In genomic region chr12:107369006-107369405, GRCh38 we compare ENCODE assay signal across 17 cellular contexts.
DNase-seq lines count a peak whose midpoint lies in the region; ATAC-seq and TF ChIP-seq lines count a peak whose summit lies in the region.
"Had no signal": no experiment of that assay in that cellular context is flagged by ENCODE, and none has a peak within 500 bp of the region (broad histone marks: within the 10 kb centered on the region; RNA-seq: fewer than 3 reads in every experiment).

No MANE protein-coding gene starts in this region.

- H3K9me3 ChIP-seq in trophoblast cell (ENCODE audit: insufficient read depth, low read depth, low read length) (no peaks in the 10 kb centered on the region), uterus (no peaks in the 10 kb centered on the region), SK-N-SH (no peaks in the 10 kb centered on the region)
- H3K9me3 ChIP-seq: tibial artery had no signal

- H3K36me3 ChIP-seq in trophoblast cell (ENCODE audit: control insufficient read depth in 1 of 2, insufficient read depth in 2 of 2, low read length in 2 of 2) (no peaks in the 10 kb centered on the region), uterus (no peaks in the 10 kb centered on the region), SK-N-SH (replicated peaks in 1 of 2; ENCODE audit: control insufficient read depth in 1 of 2, insufficient read depth in 2 of 2, low read length in 1 of 2) (no peaks in the 10 kb centered on the region)
- H3K36me3 ChIP-seq: tibial artery had no signal

- H4K20me1 ChIP-seq in SK-N-SH (ENCODE audit: insufficient read depth) = no peaks in the 10 kb centered on the region

- H3K4me3 ChIP-seq in trophoblast cell (ENCODE audit: low read depth, low read length) (no peak overlapping the region), uterus (no peak overlapping the region), SK-N-SH (ENCODE audit: low read depth in 2 of 2, low read length in 1 of 2) (no peak overlapping the region)
- H3K4me3 ChIP-seq: tibial artery had no signal

- H3K4ac ChIP-seq in trophoblast cell (ENCODE audit: low read depth, low read length) = no peak overlapping the region

- H3K9me3 Mint-ChIP-seq in stimulated activated naive CD8-positive, alpha-beta T cell treated with anti-CD3 and anti-CD28 coated beads, Interleukin-15, Interleukin-2, amounts not matched to agents 100 ng/mL and 50 ng/mL, for 24 hours = no peaks in the 10 kb centered on the region
- no peaks in the 10 kb centered on the region for H3K9me3 Mint-ChIP-seq in T-helper 1 cell treated with Interleukin-12 subunit alpha and Interleukin-12 subunit beta and Interleukin-4 antibody, amounts not matched to agents 30 μg/mL and 1 μg/mL, for 36 hours
- H3K9me3 Mint-ChIP-seq in activated naive CD8-positive, alpha-beta T cell treated with anti-CD3 and anti-CD28 coated beads, Interleukin-2, amount 50 U/mL, for 24 hours = no peaks in the 10 kb centered on the region
- no peaks in the 10 kb centered on the region for H3K9me3 Mint-ChIP-seq in stimulated activated naive CD8-positive, alpha-beta T cell treated with anti-CD3 and anti-CD28 coated beads, Interleukin-15, amount 100 ng/mL, for 72 hours
- H3K9me3 Mint-ChIP-seq: dendritic cell treated with granulocyte-macrophage colony-stimulating factor and Interleukin-4, amounts not matched to agents 40 ng/mL and 50 ng/mL, for 4 days had no signal

- H3K4me2 ChIP-seq in trophoblast cell (ENCODE audit: low read length) (no peak overlapping the region), SK-N-SH (no peak overlapping the region)
- H3K4me2 ChIP-seq: KMS-11 had no signal

- no peak overlapping the region for H2BK120ac ChIP-seq in trophoblast cell (ENCODE audit: insufficient read depth, low read length, poor library complexity)

- CTCF ChIA-PET in SK-N-SH (lab: Yijun Ruan, JAX) = interaction anchor here (0.7 to 1.5 kb wide), 4 partner anchors 15 to 237 kb away, joined by 3 to 4 read pairs (median 3); no protein-coding TSS in a partner anchor

- WGBS in trophoblast cell (ENCODE audit: extremely low coverage, insufficient coverage, insufficient read length) = no CpG with 5 or more reads among the region's 2 CpGs
- 51% methylated on average over 2 of the region's 2 CpGs for WGBS in SK-N-SH (ENCODE audit: low lambda C conversion rate)

- H2BK12ac ChIP-seq in trophoblast cell (ENCODE audit: low read length) = no peak overlapping the region

- H2AK5ac ChIP-seq in trophoblast cell (ENCODE audit: low read length) = no peak overlapping the region

- no peaks in the 10 kb centered on the region for H3K27me3 ChIP-seq in trophoblast cell (ENCODE audit: insufficient read depth, low read length)
- no peaks in the 10 kb centered on the region for H3K27me3 ChIP-seq in uterus
- H3K27me3 ChIP-seq in SK-N-SH (ENCODE audit: insufficient read depth) = no peaks in the 10 kb centered on the region

- peaks cover 70% of the 10 kb centered on the region for H3K4me1 Mint-ChIP-seq in stimulated activated naive CD8-positive, alpha-beta T cell treated with anti-CD3 and anti-CD28 coated beads, Interleukin-15, Interleukin-2, amounts not matched to agents 100 ng/mL and 50 ng/mL, for 24 hours (ENCODE audit: low read depth)
- peaks cover 70% of the 10 kb centered on the region for H3K4me1 Mint-ChIP-seq in T-helper 1 cell treated with Interleukin-12 subunit alpha and Interleukin-12 subunit beta and Interleukin-4 antibody, amounts not matched to agents 30 μg/mL and 1 μg/mL, for 36 hours (ENCODE audit: low read depth)
- peaks cover 76% of the 10 kb centered on the region for H3K4me1 Mint-ChIP-seq in activated naive CD8-positive, alpha-beta T cell treated with anti-CD3 and anti-CD28 coated beads, Interleukin-2, amount 50 U/mL, for 24 hours
- peaks cover 87% of the 10 kb centered on the region for H3K4me1 Mint-ChIP-seq in stimulated activated naive CD8-positive, alpha-beta T cell treated with anti-CD3 and anti-CD28 coated beads, Interleukin-15, amount 100 ng/mL, for 72 hours

- POLR2A ChIA-PET in SK-N-SH (lab: Yijun Ruan, JAX) = no interaction called here

- no peak overlapping the region for H4K12ac ChIP-seq in trophoblast cell (ENCODE audit: low read depth, low read length)

- no peak overlapping the region for H4K91ac ChIP-seq in trophoblast cell (ENCODE audit: low read depth, low read length)

- no peak overlapping the region for H3K18ac ChIP-seq in trophoblast cell (ENCODE audit: low read length)

- H3K36me3 Mint-ChIP-seq in stimulated activated naive CD8-positive, alpha-beta T cell treated with anti-CD3 and anti-CD28 coated beads, Interleukin-15, Interleukin-2, amounts not matched to agents 100 ng/mL and 50 ng/mL, for 24 hours (ENCODE audit: low read depth) = no peaks in the 10 kb centered on the region
- no peaks in the 10 kb centered on the region for H3K36me3 Mint-ChIP-seq in T-helper 1 cell treated with Interleukin-12 subunit alpha and Interleukin-12 subunit beta and Interleukin-4 antibody, amounts not matched to agents 30 μg/mL and 1 μg/mL, for 36 hours (ENCODE audit: low read depth)
- no peaks in the 10 kb centered on the region for H3K36me3 Mint-ChIP-seq in activated naive CD8-positive, alpha-beta T cell treated with anti-CD3 and anti-CD28 coated beads, Interleukin-2, amount 50 U/mL, for 24 hours (ENCODE audit: low read depth)

- H3K27me3 Mint-ChIP-seq in stimulated activated naive CD8-positive, alpha-beta T cell treated with anti-CD3 and anti-CD28 coated beads, Interleukin-15, Interleukin-2, amounts not matched to agents 100 ng/mL and 50 ng/mL, for 24 hours = no peaks in the 10 kb centered on the region
- H3K27me3 Mint-ChIP-seq in T-helper 1 cell treated with Interleukin-12 subunit alpha and Interleukin-12 subunit beta and Interleukin-4 antibody, amounts not matched to agents 30 μg/mL and 1 μg/mL, for 36 hours (ENCODE audit: low read depth) = no peaks in the 10 kb centered on the region
- H3K27me3 Mint-ChIP-seq in activated naive CD8-positive, alpha-beta T cell treated with anti-CD3 and anti-CD28 coated beads, Interleukin-2, amount 50 U/mL, for 24 hours = no peaks in the 10 kb centered on the region
- no peaks in the 10 kb centered on the region for H3K27me3 Mint-ChIP-seq in stimulated activated naive CD8-positive, alpha-beta T cell treated with anti-CD3 and anti-CD28 coated beads, Interleukin-15, amount 100 ng/mL, for 72 hours
- H3K27me3 Mint-ChIP-seq: dendritic cell treated with granulocyte-macrophage colony-stimulating factor and Interleukin-4, amounts not matched to agents 40 ng/mL and 50 ng/mL, for 4 days had no signal

- peak overlapping the region; percentile 72 for H3K4me3 Mint-ChIP-seq in stimulated activated naive CD8-positive, alpha-beta T cell treated with anti-CD3 and anti-CD28 coated beads, Interleukin-15, Interleukin-2, amounts not matched to agents 100 ng/mL and 50 ng/mL, for 24 hours
- H3K4me3 Mint-ChIP-seq in T-helper 1 cell treated with Interleukin-12 subunit alpha and Interleukin-12 subunit beta and Interleukin-4 antibody, amounts not matched to agents 30 μg/mL and 1 μg/mL, for 36 hours = peak overlapping the region; percentile 87
- peak overlapping the region; percentile 63 for H3K4me3 Mint-ChIP-seq in activated naive CD8-positive, alpha-beta T cell treated with anti-CD3 and anti-CD28 coated beads, Interleukin-2, amount 50 U/mL, for 24 hours
- peak overlapping the region; percentile 69 to 82 for H3K4me3 Mint-ChIP-seq in stimulated activated naive CD8-positive, alpha-beta T cell treated with anti-CD3 and anti-CD28 coated beads, Interleukin-15, amount 100 ng/mL, for 72 hours
- H3K4me3 Mint-ChIP-seq: dendritic cell treated with granulocyte-macrophage colony-stimulating factor and Interleukin-4, amounts not matched to agents 40 ng/mL and 50 ng/mL, for 4 days had no signal

- H3K79me2 ChIP-seq in trophoblast cell (ENCODE audit: control insufficient read depth, insufficient read depth, low read length, poor library complexity) (no peaks in the 10 kb centered on the region), SK-N-SH (ENCODE audit: insufficient read depth) (no peaks in the 10 kb centered on the region)

- no peak for TF ChIP-seq POLR2A in uterus (IDR thresholded peaks at IDR 0.05)

- no peaks in the 10 kb centered on the region for H3K79me1 ChIP-seq in trophoblast cell (ENCODE audit: low read length)

- no peak overlapping the region for H3K23ac ChIP-seq in trophoblast cell (ENCODE audit: low read length)

- no peak for TF ChIP-seq RAD21 in SK-N-SH (IDR thresholded peaks at IDR 0.05; ENCODE audit: low read length)

- H3K9me2 ChIP-seq in SK-N-SH = no peaks in the 10 kb centered on the region

- TF ChIP-seq CTCF in uterus (IDR thresholded peaks at IDR 0.05) (no peak), SK-N-SH (IDR thresholded peaks at IDR 0.05) (no peak)

- no peaks in the 10 kb centered on the region for H3F3A ChIP-seq in SK-N-SH (replicated peaks; ENCODE audit: insufficient read depth)

- H2AFZ ChIP-seq in trophoblast cell (ENCODE audit: insufficient read depth, low read length, poor library complexity) (no peak overlapping the region), SK-N-SH (ENCODE audit: low read depth) (no peak overlapping the region)

- H3K27ac ChIP-seq in trophoblast cell (ENCODE audit: low read depth, low read length) (no peak overlapping the region), uterus (no peak overlapping the region), SK-N-SH (ENCODE audit: low read depth in 2 of 2, low read length in 1 of 2) (no peak overlapping the region)
- H3K27ac ChIP-seq: KMS-11, tibial artery had no signal

- intact Hi-C loops in uterus (cut with DNase I; ENCODE audit: low total_unique reads) = no loop called here

- no peak overlapping the region for H3K9ac ChIP-seq in trophoblast cell (ENCODE audit: low read length)
- H3K9ac ChIP-seq in SK-N-SH = no peak overlapping the region
- H3K9ac ChIP-seq: KMS-11 had no signal

- H2BK5ac ChIP-seq in trophoblast cell (ENCODE audit: low read depth, low read length, poor library complexity) = no peak overlapping the region

- peak overlapping the region; percentile 85 for H3K27ac Mint-ChIP-seq in stimulated activated naive CD8-positive, alpha-beta T cell treated with anti-CD3 and anti-CD28 coated beads, Interleukin-15, Interleukin-2, amounts not matched to agents 100 ng/mL and 50 ng/mL, for 24 hours
- peak overlapping the region; percentile 98 for H3K27ac Mint-ChIP-seq in T-helper 1 cell treated with Interleukin-12 subunit alpha and Interleukin-12 subunit beta and Interleukin-4 antibody, amounts not matched to agents 30 μg/mL and 1 μg/mL, for 36 hours
- peak overlapping the region; percentile 84 for H3K27ac Mint-ChIP-seq in activated naive CD8-positive, alpha-beta T cell treated with anti-CD3 and anti-CD28 coated beads, Interleukin-2, amount 50 U/mL, for 24 hours
- H3K27ac Mint-ChIP-seq in stimulated activated naive CD8-positive, alpha-beta T cell treated with anti-CD3 and anti-CD28 coated beads, Interleukin-15, amount 100 ng/mL, for 72 hours = peak overlapping the region; percentile 94 to 99
- H3K27ac Mint-ChIP-seq: dendritic cell treated with granulocyte-macrophage colony-stimulating factor and Interleukin-4, amounts not matched to agents 40 ng/mL and 50 ng/mL, for 4 days had no signal

- ATAC-seq in stimulated activated naive CD8-positive, alpha-beta T cell treated with anti-CD3 and anti-CD28 coated beads, Interleukin-15, Interleukin-2, amounts not matched to agents 100 U/mL and 50 U/mL, for 24 hours = no peak
- ATAC-seq in activated naive CD8-positive, alpha-beta T cell treated with anti-CD3 and anti-CD28 coated beads, Interleukin-2, amount 50 U/mL, for 24 hours = no peak
- no peak for ATAC-seq in stimulated activated naive CD8-positive, alpha-beta T cell treated with anti-CD3 and anti-CD28 coated beads, Interleukin-15, amount 100 ng/mL, for 72 hours

- no peak for DNase-seq in stimulated activated naive CD8-positive, alpha-beta T cell treated with anti-CD3 and anti-CD28 coated beads, Interleukin-15, Interleukin-2, amounts not matched to agents 100 U/mL and 50 U/mL, for 24 hours
- no peak for DNase-seq in activated naive CD8-positive, alpha-beta T cell treated with anti-CD3 and anti-CD28 coated beads, Interleukin-2, amount 50 U/mL, for 24 hours
- no peak for DNase-seq in stimulated activated naive CD8-positive, alpha-beta T cell treated with anti-CD3 and anti-CD28 coated beads, Interleukin-15, amount 100 ng/mL, for 72 hours
- DNase-seq in trophoblast cell (no peak), uterus (no peak), SK-N-SH (no peak)
- DNase-seq: anterior cingulate cortex; DMS79 treated with DMSO at 0.1 percent for 48 hours; glutamatergic neuron; NCI-H2171 treated with DMSO at 0.1 percent for 48 hours; SHP77; stimulated activated CD4-positive, alpha-beta T cell treated with anti-CD3 and anti-CD28 coated beads, Interleukin-2, amount 100 ng/mL, for 48 hours; tibial artery had no signal

- TF ChIP-seq EP300 in SK-N-SH (IDR thresholded peaks at IDR 0.05; ENCODE audit: borderline replicate concordance in 1 of 2, low read depth in 1 of 2, low read length in 1 of 2) = no peak

- no peak overlapping the region for H3K14ac ChIP-seq in trophoblast cell (ENCODE audit: low read length)

- no peaks in the 10 kb centered on the region for H3K4me1 ChIP-seq in trophoblast cell (ENCODE audit: control insufficient read depth in 1 of 2, insufficient read depth in 2 of 2, low read length in 2 of 2)
- H3K4me1 ChIP-seq in uterus = no peaks in the 10 kb centered on the region
- H3K4me1 ChIP-seq in SK-N-SH (ENCODE audit: control insufficient read depth in 1 of 2, insufficient read depth in 2 of 2, low read depth in 1 of 2, low read length in 1 of 2) = peaks cover 5 to 34% of the 10 kb centered on the region in 2 experiments; a peak in 3 of 4 replicates
- H3K4me1 ChIP-seq: tibial artery had no signal

- no peak overlapping the region for H4K8ac ChIP-seq in trophoblast cell (ENCODE audit: low read depth, low read length)
